Comparison of ENCODE assay signal across 1 cellular context in the genomic region with DNA sequence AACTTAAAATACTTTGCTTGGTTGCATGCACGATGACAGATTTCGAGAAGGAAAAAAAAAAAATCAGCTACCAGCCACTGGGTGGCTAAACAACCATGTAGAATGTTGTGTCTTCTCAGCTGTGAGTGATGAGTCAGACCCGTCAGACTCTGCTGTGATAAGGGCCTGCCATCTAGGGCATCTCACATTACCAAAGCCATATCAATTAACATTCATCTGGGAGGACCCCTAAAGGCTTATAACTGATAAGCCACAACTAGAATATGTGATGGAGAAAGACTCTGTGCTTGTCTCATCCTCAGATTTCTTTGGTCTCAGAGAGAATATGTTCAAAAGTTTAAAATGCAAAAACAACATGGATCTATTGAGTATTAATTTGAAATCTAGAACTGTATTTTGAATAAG.
TF ChIP-seq lines count a peak whose summit lies in the region.

No MANE protein-coding gene starts in this region.

TF ChIP-seq in K562, 482 proteins besides CTCF, POLR2A, EP300 and RAD21 (continued from another document and continues in another):
- TF ChIP-seq, protein P1, sequence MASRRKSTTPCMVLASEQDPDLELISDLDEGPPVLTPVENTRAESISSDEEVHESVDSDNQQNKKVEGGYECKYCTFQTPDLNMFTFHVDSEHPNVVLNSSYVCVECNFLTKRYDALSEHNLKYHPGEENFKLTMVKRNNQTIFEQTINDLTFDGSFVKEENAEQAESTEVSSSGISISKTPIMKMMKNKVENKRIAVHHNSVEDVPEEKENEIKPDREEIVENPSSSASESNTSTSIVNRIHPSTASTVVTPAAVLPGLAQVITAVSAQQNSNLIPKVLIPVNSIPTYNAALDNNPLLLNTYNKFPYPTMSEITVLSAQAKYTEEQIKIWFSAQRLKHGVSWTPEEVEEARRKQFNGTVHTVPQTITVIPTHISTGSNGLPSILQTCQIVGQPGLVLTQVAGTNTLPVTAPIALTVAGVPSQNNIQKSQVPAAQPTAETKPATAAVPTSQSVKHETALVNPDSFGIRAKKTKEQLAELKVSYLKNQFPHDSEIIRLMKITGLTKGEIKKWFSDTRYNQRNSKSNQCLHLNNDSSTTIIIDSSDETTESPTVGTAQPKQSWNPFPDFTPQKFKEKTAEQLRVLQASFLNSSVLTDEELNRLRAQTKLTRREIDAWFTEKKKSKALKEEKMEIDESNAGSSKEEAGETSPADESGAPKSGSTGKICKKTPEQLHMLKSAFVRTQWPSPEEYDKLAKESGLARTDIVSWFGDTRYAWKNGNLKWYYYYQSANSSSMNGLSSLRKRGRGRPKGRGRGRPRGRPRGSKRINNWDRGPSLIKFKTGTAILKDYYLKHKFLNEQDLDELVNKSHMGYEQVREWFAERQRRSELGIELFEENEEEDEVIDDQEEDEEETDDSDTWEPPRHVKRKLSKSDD (conservative IDR thresholded peaks at IDR 0.05; ENCODE audit: low read length), result no peak
- 0 out of 2 replicates have a peak, but pooled peaks have one; percentile 48 for TF ChIP-seq MTA2 (IDR thresholded peaks at IDR 0.05; ENCODE audit: low read depth)
- TF ChIP-seq, protein P2, sequence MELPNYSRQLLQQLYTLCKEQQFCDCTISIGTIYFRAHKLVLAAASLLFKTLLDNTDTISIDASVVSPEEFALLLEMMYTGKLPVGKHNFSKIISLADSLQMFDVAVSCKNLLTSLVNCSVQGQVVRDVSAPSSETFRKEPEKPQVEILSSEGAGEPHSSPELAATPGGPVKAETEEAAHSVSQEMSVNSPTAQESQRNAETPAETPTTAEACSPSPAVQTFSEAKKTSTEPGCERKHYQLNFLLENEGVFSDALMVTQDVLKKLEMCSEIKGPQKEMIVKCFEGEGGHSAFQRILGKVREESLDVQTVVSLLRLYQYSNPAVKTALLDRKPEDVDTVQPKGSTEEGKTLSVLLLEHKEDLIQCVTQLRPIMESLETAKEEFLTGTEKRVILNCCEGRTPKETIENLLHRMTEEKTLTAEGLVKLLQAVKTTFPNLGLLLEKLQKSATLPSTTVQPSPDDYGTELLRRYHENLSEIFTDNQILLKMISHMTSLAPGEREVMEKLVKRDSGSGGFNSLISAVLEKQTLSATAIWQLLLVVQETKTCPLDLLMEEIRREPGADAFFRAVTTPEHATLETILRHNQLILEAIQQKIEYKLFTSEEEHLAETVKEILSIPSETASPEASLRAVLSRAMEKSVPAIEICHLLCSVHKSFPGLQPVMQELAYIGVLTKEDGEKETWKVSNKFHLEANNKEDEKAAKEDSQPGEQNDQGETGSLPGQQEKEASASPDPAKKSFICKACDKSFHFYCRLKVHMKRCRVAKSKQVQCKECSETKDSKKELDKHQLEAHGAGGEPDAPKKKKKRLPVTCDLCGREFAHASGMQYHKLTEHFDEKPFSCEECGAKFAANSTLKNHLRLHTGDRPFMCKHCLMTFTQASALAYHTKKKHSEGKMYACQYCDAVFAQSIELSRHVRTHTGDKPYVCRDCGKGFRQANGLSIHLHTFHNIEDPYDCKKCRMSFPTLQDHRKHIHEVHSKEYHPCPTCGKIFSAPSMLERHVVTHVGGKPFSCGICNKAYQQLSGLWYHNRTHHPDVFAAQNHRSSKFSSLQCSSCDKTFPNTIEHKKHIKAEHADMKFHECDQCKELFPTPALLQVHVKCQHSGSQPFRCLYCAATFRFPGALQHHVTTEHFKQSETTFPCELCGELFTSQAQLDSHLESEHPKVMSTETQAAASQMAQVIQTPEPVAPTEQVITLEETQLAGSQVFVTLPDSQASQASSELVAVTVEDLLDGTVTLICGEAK (IDR thresholded peaks at IDR 0.05), result no peak
- TF ChIP-seq, protein P2 (CRISPR knock-in tag; IDR thresholded peaks at IDR 0.05), result no peak
- peak; percentile 55; the same call in 1 of the 2 replicates for TF ChIP-seq CTBP1 (IDR thresholded peaks at IDR 0.05; ENCODE audit: borderline replicate concordance)
- TF ChIP-seq COPS2 (conservative IDR thresholded peaks at IDR 0.05), result no peak
- TF ChIP-seq, protein P3, sequence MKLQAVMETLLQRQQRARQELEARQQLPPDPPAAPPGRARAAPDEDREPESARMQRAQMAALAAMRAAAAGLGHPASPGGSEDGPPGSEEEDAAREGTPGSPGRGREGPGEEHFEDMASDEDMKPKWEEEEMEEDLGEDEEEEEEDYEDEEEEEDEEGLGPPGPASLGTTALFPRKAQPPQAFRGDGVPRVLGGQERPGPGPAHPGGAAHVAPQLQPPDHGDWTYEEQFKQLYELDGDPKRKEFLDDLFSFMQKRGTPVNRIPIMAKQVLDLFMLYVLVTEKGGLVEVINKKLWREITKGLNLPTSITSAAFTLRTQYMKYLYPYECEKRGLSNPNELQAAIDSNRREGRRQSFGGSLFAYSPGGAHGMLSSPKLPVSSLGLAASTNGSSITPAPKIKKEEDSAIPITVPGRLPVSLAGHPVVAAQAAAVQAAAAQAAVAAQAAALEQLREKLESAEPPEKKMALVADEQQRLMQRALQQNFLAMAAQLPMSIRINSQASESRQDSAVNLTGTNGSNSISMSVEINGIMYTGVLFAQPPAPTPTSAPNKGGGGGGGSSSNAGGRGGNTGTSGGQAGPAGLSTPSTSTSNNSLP (IDR thresholded peaks at IDR 0.05; ENCODE audit: borderline replicate concordance, low read depth, low read length), result no peak
- TF ChIP-seq FOXM1 (IDR thresholded peaks at IDR 0.05; ENCODE audit: low read depth), result peak; percentile 37; the same call in 1 of the 2 replicates
- no peak for TF ChIP-seq FOXM1 (CRISPR knock-in tag; IDR thresholded peaks at IDR 0.05; ENCODE audit: low read depth)
- no peak for TF ChIP-seq ZNF224 (CRISPR knock-in tag; IDR thresholded peaks at IDR 0.05)
- TF ChIP-seq TEAD2 (tag; IDR thresholded peaks at IDR 0.05), result no peak
- TF ChIP-seq SMAD4 (CRISPR knock-in tag; conservative IDR thresholded peaks at IDR 0.05), result peak; percentile 95
- no peak for TF ChIP-seq THRAP3 (IDR thresholded peaks at IDR 0.05; ENCODE audit: borderline replicate concordance)
- no peak for TF ChIP-seq ZNF561 (CRISPR knock-in tag; conservative IDR thresholded peaks at IDR 0.05)
- peak in 1 of 2 experiments; percentile 86; a peak in 2 of 4 replicates for TF ChIP-seq RCOR1 (IDR thresholded peaks at IDR 0.05; ENCODE audit: borderline replicate concordance in 1 of 2, low read depth in 2 of 2, low read length in 2 of 2)
- TF ChIP-seq EP400 (IDR thresholded peaks at IDR 0.05), result no peak
- no peak for TF ChIP-seq CBX2 (IDR thresholded peaks at IDR 0.05; ENCODE audit: insufficient read depth, low read length, poor library complexity, severe bottlenecking)
- no peak for TF ChIP-seq ETV6 (IDR thresholded peaks at IDR 0.05; ENCODE audit: borderline replicate concordance in 1 of 2, low read depth in 2 of 2, low read length in 1 of 2)
- TF ChIP-seq ETV6 (CRISPR knock-in tag; IDR thresholded peaks at IDR 0.05; ENCODE audit: borderline replicate concordance), result no peak
- peak; percentile 50 for TF ChIP-seq TAF9B (IDR thresholded peaks at IDR 0.05; ENCODE audit: partially characterized antibody)
- TF ChIP-seq, protein P4, sequence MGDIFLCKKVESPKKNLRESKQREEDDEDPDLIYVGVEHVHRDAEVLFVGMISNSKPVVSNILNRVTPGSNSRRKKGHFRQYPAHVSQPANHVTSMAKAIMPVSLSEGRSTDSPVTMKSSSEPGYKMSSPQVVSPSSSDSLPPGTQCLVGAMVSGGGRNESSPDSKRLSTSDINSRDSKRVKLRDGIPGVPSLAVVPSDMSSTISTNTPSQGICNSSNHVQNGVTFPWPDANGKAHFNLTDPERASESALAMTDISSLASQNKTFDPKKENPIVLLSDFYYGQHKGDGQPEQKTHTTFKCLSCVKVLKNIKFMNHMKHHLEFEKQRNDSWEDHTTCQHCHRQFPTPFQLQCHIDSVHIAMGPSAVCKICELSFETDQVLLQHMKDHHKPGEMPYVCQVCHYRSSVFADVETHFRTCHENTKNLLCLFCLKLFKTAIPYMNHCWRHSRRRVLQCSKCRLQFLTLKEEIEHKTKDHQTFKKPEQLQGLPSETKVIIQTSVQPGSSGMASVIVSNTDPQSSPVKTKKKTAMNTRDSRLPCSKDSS (IDR thresholded peaks at IDR 0.05; ENCODE audit: low read depth, partially characterized antibody), result no peak
- TF ChIP-seq GABPA (tag; conservative IDR thresholded peaks at IDR 0.05; ENCODE audit: low read depth), result no peak
- TF ChIP-seq, protein P5, sequence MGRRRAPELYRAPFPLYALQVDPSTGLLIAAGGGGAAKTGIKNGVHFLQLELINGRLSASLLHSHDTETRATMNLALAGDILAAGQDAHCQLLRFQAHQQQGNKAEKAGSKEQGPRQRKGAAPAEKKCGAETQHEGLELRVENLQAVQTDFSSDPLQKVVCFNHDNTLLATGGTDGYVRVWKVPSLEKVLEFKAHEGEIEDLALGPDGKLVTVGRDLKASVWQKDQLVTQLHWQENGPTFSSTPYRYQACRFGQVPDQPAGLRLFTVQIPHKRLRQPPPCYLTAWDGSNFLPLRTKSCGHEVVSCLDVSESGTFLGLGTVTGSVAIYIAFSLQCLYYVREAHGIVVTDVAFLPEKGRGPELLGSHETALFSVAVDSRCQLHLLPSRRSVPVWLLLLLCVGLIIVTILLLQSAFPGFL (CRISPR knock-in tag; IDR thresholded peaks at IDR 0.05), result no peak
- TF ChIP-seq ZNF140 (CRISPR knock-in tag; IDR thresholded peaks at IDR 0.05), result no peak
- no peak for TF ChIP-seq HDAC1 (IDR thresholded peaks at IDR 0.05)
- TF ChIP-seq NUFIP1 (IDR thresholded peaks at IDR 0.05; ENCODE audit: partially characterized antibody), result no peak
- no peak for TF ChIP-seq ZNF165 (CRISPR knock-in tag; IDR thresholded peaks at IDR 0.05; ENCODE audit: borderline replicate concordance)
- no peak for TF ChIP-seq YBX1 (IDR thresholded peaks at IDR 0.05)
- TF ChIP-seq TAF1 (IDR thresholded peaks at IDR 0.05; ENCODE audit: control insufficient read depth, extremely low read depth, insufficient read depth, low read length, severe bottlenecking), result no peak
- no peak for TF ChIP-seq PYGO2 (tag; IDR thresholded peaks at IDR 0.05)
- no peak for TF ChIP-seq KDM4B (IDR thresholded peaks at IDR 0.05; ENCODE audit: borderline replicate concordance in 2 of 2, low read depth in 1 of 2)
- TF ChIP-seq RBM25 (IDR thresholded peaks at IDR 0.05; ENCODE audit: low read depth, low read length, severe bottlenecking), result no peak
- TF ChIP-seq NFE2 (IDR thresholded peaks at IDR 0.05; ENCODE audit: low read depth), result peak; percentile 40; the same call in 1 of the 2 replicates
- no peak for TF ChIP-seq ESRRA (IDR thresholded peaks at IDR 0.05; ENCODE audit: borderline replicate concordance, low read depth)
- TF ChIP-seq TAL1 (IDR thresholded peaks at IDR 0.05), result peak; percentile 64
- TF ChIP-seq EWSR1 (IDR thresholded peaks at IDR 0.05; ENCODE audit: borderline replicate concordance, low read depth, partially characterized antibody), result no peak
- TF ChIP-seq SPI1 (IDR thresholded peaks at IDR 0.05; ENCODE audit: borderline replicate concordance, low read depth, low read length), result no peak
- TF ChIP-seq ILF3 (IDR thresholded peaks at IDR 0.05; ENCODE audit: borderline replicate concordance), result no peak
- no peak for TF ChIP-seq BRD9 (IDR thresholded peaks at IDR 0.05; ENCODE audit: low read depth, partially characterized antibody)
- no peak for TF ChIP-seq PURB (CRISPR knock-in tag; IDR thresholded peaks at IDR 0.05; ENCODE audit: low read depth)
- TF ChIP-seq CAMTA2 (CRISPR knock-in tag; conservative IDR thresholded peaks at IDR 0.05), result no peak
- TF ChIP-seq FOXA3 (CRISPR knock-in tag; conservative IDR thresholded peaks at IDR 0.05 in 1 of 2, IDR thresholded peaks at IDR 0.05 in 1 of 2), result no peak
- TF ChIP-seq, protein P6, sequence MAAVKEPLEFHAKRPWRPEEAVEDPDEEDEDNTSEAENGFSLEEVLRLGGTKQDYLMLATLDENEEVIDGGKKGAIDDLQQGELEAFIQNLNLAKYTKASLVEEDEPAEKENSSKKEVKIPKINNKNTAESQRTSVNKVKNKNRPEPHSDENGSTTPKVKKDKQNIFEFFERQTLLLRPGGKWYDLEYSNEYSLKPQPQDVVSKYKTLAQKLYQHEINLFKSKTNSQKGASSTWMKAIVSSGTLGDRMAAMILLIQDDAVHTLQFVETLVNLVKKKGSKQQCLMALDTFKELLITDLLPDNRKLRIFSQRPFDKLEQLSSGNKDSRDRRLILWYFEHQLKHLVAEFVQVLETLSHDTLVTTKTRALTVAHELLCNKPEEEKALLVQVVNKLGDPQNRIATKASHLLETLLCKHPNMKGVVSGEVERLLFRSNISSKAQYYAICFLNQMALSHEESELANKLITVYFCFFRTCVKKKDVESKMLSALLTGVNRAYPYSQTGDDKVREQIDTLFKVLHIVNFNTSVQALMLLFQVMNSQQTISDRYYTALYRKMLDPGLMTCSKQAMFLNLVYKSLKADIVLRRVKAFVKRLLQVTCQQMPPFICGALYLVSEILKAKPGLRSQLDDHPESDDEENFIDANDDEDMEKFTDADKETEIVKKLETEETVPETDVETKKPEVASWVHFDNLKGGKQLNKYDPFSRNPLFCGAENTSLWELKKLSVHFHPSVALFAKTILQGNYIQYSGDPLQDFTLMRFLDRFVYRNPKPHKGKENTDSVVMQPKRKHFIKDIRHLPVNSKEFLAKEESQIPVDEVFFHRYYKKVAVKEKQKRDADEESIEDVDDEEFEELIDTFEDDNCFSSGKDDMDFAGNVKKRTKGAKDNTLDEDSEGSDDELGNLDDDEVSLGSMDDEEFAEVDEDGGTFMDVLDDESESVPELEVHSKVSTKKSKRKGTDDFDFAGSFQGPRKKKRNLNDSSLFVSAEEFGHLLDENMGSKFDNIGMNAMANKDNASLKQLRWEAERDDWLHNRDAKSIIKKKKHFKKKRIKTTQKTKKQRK (IDR thresholded peaks at IDR 0.05; ENCODE audit: borderline replicate concordance, low read depth, low read length), result no peak
- no peak for TF ChIP-seq ZNF239 (CRISPR knock-in tag; IDR thresholded peaks at IDR 0.05)
- TF ChIP-seq KLF13 (tag; IDR thresholded peaks at IDR 0.05; ENCODE audit: borderline replicate concordance, low read depth), result no peak
- no peak for TF ChIP-seq TBL1XR1 (IDR thresholded peaks at IDR 0.05; ENCODE audit: low read length in 2 of 2)
